In genomic region chr6:2793491-2794151, GRCh38 we compare ENCODE assay signal across 8 cellular contexts. TPM values are rescaled to one million over a fixed set of nuclear protein-coding genes. Genes with fewer than 3 reads are reported as not detected.
DNase-seq lines count a peak whose midpoint lies in the region; ATAC-seq and TF ChIP-seq lines count a peak whose summit lies in the region.

No MANE protein-coding gene starts in this region.

- no peaks in the 10 kb centered on the region for H3K36me3 Mint-ChIP-seq in glutamatergic neuron (ENCODE audit: unreplicated experiment)

- peaks cover 21% of the 10 kb centered on the region for H3K4me1 ChIP-seq in foreskin keratinocyte
- H3K4me1 ChIP-seq in stomach, result peaks cover 6 to 74% (median 34%) of the 10 kb centered on the region in 4 donors

- H3K27me3 ChIP-seq in foreskin keratinocyte, result no peaks in the 10 kb centered on the region
- no peaks in the 10 kb centered on the region for H3K27me3 ChIP-seq in stomach

- peaks cover 2% of the 10 kb centered on the region for H3K9me3 Mint-ChIP-seq in glutamatergic neuron (ENCODE audit: unreplicated experiment)

- 55 to 74% (median 71%) methylated on average over 9 of the region's 9 CpGs for WGBS in stomach, 5 donors

- H3K27me3 Mint-ChIP-seq in glutamatergic neuron (ENCODE audit: unreplicated experiment), result peaks cover 5% of the 10 kb centered on the region

- H3K27ac ChIP-seq in foreskin keratinocyte, result peak overlapping the region; percentile 97
- H3K27ac ChIP-seq in stomach, result peak overlapping the region in 3 of 5 donors; percentile 76 to 86 (median 84)

- no peaks in the 10 kb centered on the region for H3K9me3 ChIP-seq in stomach

- H3K36me3 ChIP-seq in stomach, result peaks cover 0 to 3% (median 0%) of the 10 kb centered on the region in 4 donors

- no peak for TF ChIP-seq EP300 in stomach (IDR thresholded peaks at IDR 0.05)

- TF ChIP-seq CTCF in foreskin keratinocyte (conservative IDR thresholded peaks at IDR 0.05), result no peak
- no peak for TF ChIP-seq CTCF in stomach (IDR thresholded peaks at IDR 0.05)
- TF ChIP-seq CTCF in glutamatergic neuron (IDR thresholded peaks at IDR 0.05; ENCODE audit: partially characterized antibody, unreplicated experiment), result no peak

- intact Hi-C loops in stomach (cut with DNase I; ENCODE audit: low total_unique reads), result loop anchor here (10.0 kb wide), 1 partner anchor 51 kb away; the partner anchor contains the start of gene SERPINB1

- TF ChIP-seq POLR2A in stomach (IDR thresholded peaks at IDR 0.05), result no peak

- ATAC-seq in foreskin keratinocyte, result peak; percentile 19

- H3K4me3 ChIP-seq in stomach, result no peak overlapping the region

- peaks cover 27% of the 10 kb centered on the region for H3K4me1 Mint-ChIP-seq in glutamatergic neuron (ENCODE audit: low read depth, unreplicated experiment)

- H3K27ac Mint-ChIP-seq in glutamatergic neuron (ENCODE audit: unreplicated experiment), result no peak overlapping the region

- no peak overlapping the region for H3K4me3 Mint-ChIP-seq in glutamatergic neuron (ENCODE audit: unreplicated experiment)

- DNase-seq in activated T-cell treated with anti-CD3 and anti-CD28 coated beads for 48 hours (ENCODE audit: low read depth) (peak; percentile 29), foreskin keratinocyte (peak; percentile 81 to 92), stomach (peak; percentile 41), glutamatergic neuron (no peak)
- DNase-seq in activated T-cell treated with anti-CD3 and anti-CD28 coated beads, Interleukin-2, amount 50 U/mL, for 1 hour, result no peak
- peak; percentile 38 to 49 for DNase-seq in activated CD4-positive, alpha-beta T cell treated with anti-CD3 and anti-CD28 coated beads, Interleukin-2, amount 50 U/mL, for 48 hours
- DNase-seq in stimulated activated naive CD4-positive, alpha-beta T cell treated with Interleukin-2 at 50 U/mL for 16 hours (lab: John Stamatoyannopoulos, UW), result no peak
- DNase-seq in activated CD4-positive, CD25-positive, alpha-beta regulatory T cell (lab: John Stamatoyannopoulos, UW), result no peak

RNA-seq across cellular contexts. Expression of gene WRNIP1, which starts 28.4 kb away (rescaled TPM):
- 56.7 and 63.0 TPM in 2 replicates for total RNA-seq in foreskin keratinocyte
- 48.0 and 54.4 TPM in 2 replicates for polyA plus RNA-seq in foreskin keratinocyte
- 100 to 1,000 TPM in 1 of 5 donors, 10 to 100 TPM in 4; 29.7 to 196 (median 39.7) TPM for total RNA-seq in stomach
- 10 to 100 TPM; 32.2 to 51.4 (median 37.3) TPM for polyA plus RNA-seq in stomach
- total RNA-seq in glutamatergic neuron (ENCODE audit: unreplicated experiment), result 46.5 TPM

RNA-seq across cellular contexts. Expression of gene MYLK4, which starts 42.9 kb away (rescaled TPM):
- total RNA-seq in foreskin keratinocyte (0.24 and 0.28 TPM in 2 replicates), stomach (1 to 10 TPM in 1 of 5 donors, under 1 TPM in 1, not detected in 3; 0.87 to 1.3 TPM), glutamatergic neuron (ENCODE audit: unreplicated experiment) (0.49 TPM)
- polyA plus RNA-seq in foreskin keratinocyte (0.08 and 0.09 TPM in 2 replicates), stomach (under 1 TPM; 0.12 to 0.43 (median 0.15) TPM)

RNA-seq across cellular contexts. Expression of gene SERPINB1, which starts 48.0 kb away (rescaled TPM):
- total RNA-seq in foreskin keratinocyte (34.2 TPM in 2 replicates), stomach (100 to 1,000 TPM in 1 of 5 donors, 10 to 100 TPM in 4; 10.3 to 122 (median 18.7) TPM), glutamatergic neuron (ENCODE audit: unreplicated experiment) (8.2 TPM)
- polyA plus RNA-seq in foreskin keratinocyte (36.5 and 40.3 TPM in 2 replicates), stomach (100 to 1,000 TPM; 126 to 146 (median 129) TPM)

Comparison
In these comparisons a context has a peak if more than half of its experiments do, and no peak if none do; other contexts are left out.
1. DNase-seq: peak in activated T-cell treated with anti-CD3 and anti-CD28 coated beads for 48 hours (single experiment), activated CD4-positive, alpha-beta T cell treated with anti-CD3 and anti-CD28 coated beads, Interleukin-2, amount 50 U/mL, for 48 hours (2 of 2), foreskin keratinocyte (2 of 2) and stomach (single experiment); none in activated T-cell treated with anti-CD3 and anti-CD28 coated beads, Interleukin-2, amount 50 U/mL, for 1 hour (single experiment), stimulated activated naive CD4-positive, alpha-beta T cell treated with Interleukin-2 at 50 U/mL for 16 hours (single experiment), glutamatergic neuron (single experiment) and activated CD4-positive, CD25-positive, alpha-beta regulatory T cell (0 of 4).